In genomic region chr19:33175886-33176669, GRCh38 we compare ENCODE assay signal across 8 cellular contexts. TPM values are rescaled to one million over a fixed set of nuclear protein-coding genes. Genes with fewer than 3 reads are reported as not detected.
DNase-seq lines count a peak whose midpoint lies in the region; ATAC-seq, FAIRE-seq and TF ChIP-seq lines count a peak whose summit lies in the region.

No MANE protein-coding gene starts in this region.

- POLR2A ChIA-PET in activated CD4-positive, alpha-beta memory T cell treated with anti-CD3 and anti-CD28 coated beads, Interleukin-2, amount 10 ng/mL, durations not matched to agents 7 days and 5 days (lab: Charles Lee), result interaction anchor here (0.9 to 6.3 kb wide), 17 partner anchors 10 to 996 kb away, joined by 3 to 119 read pairs (median 7); partner anchors contain the start of genes CEBPG, CEP89, DPY19L3 and FAAP24

- peak overlapping the region; percentile 96 for H3K4me3 Mint-ChIP-seq in activated CD4-positive, alpha-beta memory T cell treated with anti-CD3 and anti-CD28 coated beads, Interleukin-2, amount 10 ng/mL, durations not matched to agents 7 days and 5 days
- peak overlapping the region; percentile 81 for H3K4me3 Mint-ChIP-seq in natural killer cell treated with Interleukin-12 subunit alpha and Interleukin-12 subunit beta and Interleukin-15 and Interleukin-18, amount 100 ng/mL, for 72 hours

- TF ChIP-seq POLR2A in esophagus squamous epithelium (IDR thresholded peaks at IDR 0.05), result no peak

- peak overlapping the region; percentile 75 to 94 (median 84) for H3K4me3 ChIP-seq in esophagus squamous epithelium

- H3K9me3 ChIP-seq in esophagus squamous epithelium, result no peaks in the 10 kb centered on the region

- no peaks in the 10 kb centered on the region for H3K27me3 ChIP-seq in esophagus squamous epithelium

- H3K36me3 ChIP-seq in esophagus squamous epithelium, result no peaks in the 10 kb centered on the region

- H3K9me3 Mint-ChIP-seq in activated CD4-positive, alpha-beta memory T cell treated with anti-CD3 and anti-CD28 coated beads, Interleukin-2, amount 10 ng/mL, durations not matched to agents 7 days and 5 days, result no peaks in the 10 kb centered on the region
- H3K9me3 Mint-ChIP-seq in natural killer cell treated with Interleukin-12 subunit alpha and Interleukin-12 subunit beta and Interleukin-15 and Interleukin-18, amount 100 ng/mL, for 72 hours, result no peaks in the 10 kb centered on the region

- peak overlapping the region; percentile 94 for H3K27ac Mint-ChIP-seq in activated CD4-positive, alpha-beta memory T cell treated with anti-CD3 and anti-CD28 coated beads, Interleukin-2, amount 10 ng/mL, durations not matched to agents 7 days and 5 days
- H3K27ac Mint-ChIP-seq in natural killer cell treated with Interleukin-12 subunit alpha and Interleukin-12 subunit beta and Interleukin-15 and Interleukin-18, amount 100 ng/mL, for 72 hours, result peak overlapping the region; percentile 91 to 100

- DNase-seq in DMS79 treated with DMSO at 0.1 percent for 48 hours (lab: John Stamatoyannopoulos, UW), result peak; percentile 20
- no peak for DNase-seq in DMS79 (lab: John Stamatoyannopoulos, UW)
- DNase-seq in HTR-8/SVneo (ENCODE audit: insufficient read length, low spot score), result peak; percentile 26
- peak; percentile 41 for DNase-seq in activated CD4-positive, alpha-beta memory T cell treated with anti-CD3 and anti-CD28 coated beads, Interleukin-2, amount 10 ng/mL, durations not matched to agents 7 days and 5 days
- DNase-seq in esophagus squamous epithelium (lab: John Stamatoyannopoulos, UW), result peak; percentile 40
- no peak for DNase-seq in natural killer cell treated with Interleukin-12 subunit alpha and Interleukin-12 subunit beta and Interleukin-15 and Interleukin-18, amount 100 ng/mL, for 72 hours (ENCODE audit: low spot score)
- DNase-seq in NCI-H1092 treated with DMSO at 0.1 percent for 48 hours (lab: John Stamatoyannopoulos, UW), result no peak
- no peak for DNase-seq in NOMO-1 (lab: John Stamatoyannopoulos, UW; ENCODE audit: unreplicated experiment in 2 of 2)

- peaks cover 12 to 47% (median 21%) of the 10 kb centered on the region in 3 donors for H3K4me1 ChIP-seq in esophagus squamous epithelium

- peaks cover 8% of the 10 kb centered on the region for H3K36me3 Mint-ChIP-seq in activated CD4-positive, alpha-beta memory T cell treated with anti-CD3 and anti-CD28 coated beads, Interleukin-2, amount 10 ng/mL, durations not matched to agents 7 days and 5 days (ENCODE audit: low read depth)
- H3K36me3 Mint-ChIP-seq in natural killer cell treated with Interleukin-12 subunit alpha and Interleukin-12 subunit beta and Interleukin-15 and Interleukin-18, amount 100 ng/mL, for 72 hours, result no peaks in the 10 kb centered on the region

- no peak for FAIRE-seq in HTR-8/SVneo (lab: Jason Lieb, UNC)

- H3K27me3 Mint-ChIP-seq in activated CD4-positive, alpha-beta memory T cell treated with anti-CD3 and anti-CD28 coated beads, Interleukin-2, amount 10 ng/mL, durations not matched to agents 7 days and 5 days, result peaks cover 4% of the 10 kb centered on the region
- H3K27me3 Mint-ChIP-seq in natural killer cell treated with Interleukin-12 subunit alpha and Interleukin-12 subunit beta and Interleukin-15 and Interleukin-18, amount 100 ng/mL, for 72 hours, result no peaks in the 10 kb centered on the region

- peaks cover 31% of the 10 kb centered on the region for H3K4me1 Mint-ChIP-seq in activated CD4-positive, alpha-beta memory T cell treated with anti-CD3 and anti-CD28 coated beads, Interleukin-2, amount 10 ng/mL, durations not matched to agents 7 days and 5 days
- H3K4me1 Mint-ChIP-seq in natural killer cell treated with Interleukin-12 subunit alpha and Interleukin-12 subunit beta and Interleukin-15 and Interleukin-18, amount 100 ng/mL, for 72 hours (ENCODE audit: low read depth in 2 of 2), result peaks cover 35 to 44% of the 10 kb centered on the region in 2 donors

- CTCF ChIA-PET in activated CD4-positive, alpha-beta memory T cell treated with anti-CD3 and anti-CD28 coated beads, Interleukin-2, amount 10 ng/mL, durations not matched to agents 7 days and 5 days (lab: Charles Lee), result interaction anchor here (0.5 to 4.2 kb wide), 27 partner anchors 8 to 1979 kb away, joined by 3 to 72 read pairs (median 4); partner anchors contain the start of genes CEBPG, FXYD5, GPATCH1 and NUDT19

- TF ChIP-seq CTCF in esophagus squamous epithelium (IDR thresholded peaks at IDR 0.05), result peak in 1 of 6 experiments; percentile 3

- ATAC-seq in natural killer cell treated with Interleukin-12 subunit alpha and Interleukin-12 subunit beta and Interleukin-15 and Interleukin-18, amount 100 ng/mL, for 72 hours, result no peak

- 13 to 15% methylated on average over 14 to 19 of the region's 25 CpGs for WGBS in esophagus squamous epithelium, 2 donors

- intact Hi-C loops in esophagus squamous epithelium (cut with DNase I), result no loop called here

- H3K27ac ChIP-seq in esophagus squamous epithelium, result peak overlapping the region; percentile 87 to 97 (median 94)

RNA-seq across cellular contexts. Expression of gene LRP3, which starts 18.1 kb away (rescaled TPM):
- not detected for total RNA-seq in activated CD4-positive, alpha-beta memory T cell treated with anti-CD3 and anti-CD28 coated beads, Interleukin-2, amount 10 ng/mL, durations not matched to agents 7 days and 5 days
- total RNA-seq in esophagus squamous epithelium, result 10 to 100 TPM in 2 of 4 donors, 1 to 10 TPM in 2; 5.5 to 17.2 (median 8.9) TPM
- total RNA-seq in natural killer cell treated with Interleukin-12 subunit alpha and Interleukin-12 subunit beta and Interleukin-15 and Interleukin-18, amount 100 ng/mL, for 72 hours, result not detected

RNA-seq across cellular contexts. Expression of gene WDR88, which starts 44.2 kb away (rescaled TPM):
- total RNA-seq in activated CD4-positive, alpha-beta memory T cell treated with anti-CD3 and anti-CD28 coated beads, Interleukin-2, amount 10 ng/mL, durations not matched to agents 7 days and 5 days, result not detected
- total RNA-seq in esophagus squamous epithelium, result not detected
- not detected for total RNA-seq in natural killer cell treated with Interleukin-12 subunit alpha and Interleukin-12 subunit beta and Interleukin-15 and Interleukin-18, amount 100 ng/mL, for 72 hours

RNA-seq across cellular contexts. Expression of gene SLC7A10, which starts 49.6 kb away (rescaled TPM):
- total RNA-seq in activated CD4-positive, alpha-beta memory T cell treated with anti-CD3 and anti-CD28 coated beads, Interleukin-2, amount 10 ng/mL, durations not matched to agents 7 days and 5 days, result not detected
- total RNA-seq in esophagus squamous epithelium, result not detected
- total RNA-seq in natural killer cell treated with Interleukin-12 subunit alpha and Interleukin-12 subunit beta and Interleukin-15 and Interleukin-18, amount 100 ng/mL, for 72 hours, result not detected

Comparison
In these comparisons a context has a peak if more than half of its experiments do, and no peak if none do; other contexts are left out.
1. DNase-seq: peak in DMS79 treated with DMSO at 0.1 percent for 48 hours (single experiment), HTR-8/SVneo (single experiment), activated CD4-positive, alpha-beta memory T cell treated with anti-CD3 and anti-CD28 coated beads, Interleukin-2, amount 10 ng/mL, durations not matched to agents 7 days and 5 days (single experiment) and esophagus squamous epithelium (single experiment); none in DMS79 (single experiment), natural killer cell treated with Interleukin-12 subunit alpha and Interleukin-12 subunit beta and Interleukin-15 and Interleukin-18, amount 100 ng/mL, for 72 hours (single experiment), NCI-H1092 treated with DMSO at 0.1 percent for 48 hours (single experiment) and NOMO-1 (0 of 2).
2. RNA of gene LRP3, which starts 18.1 kb away (total RNA-seq): 5.5 to 17.2 TPM in esophagus squamous epithelium; not detected in activated CD4-positive, alpha-beta memory T cell treated with anti-CD3 and anti-CD28 coated beads, Interleukin-2, amount 10 ng/mL, durations not matched to agents 7 days and 5 days and not detected in natural killer cell treated with Interleukin-12 subunit alpha and Interleukin-12 subunit beta and Interleukin-15 and Interleukin-18, amount 100 ng/mL, for 72 hours; every median in the first group is over 4 times any median in the second.